In genomic region chr19:49676136-49676689, GRCh38 we compare ENCODE assay signal across 8 cellular contexts. TPM values are rescaled to one million over a fixed set of nuclear protein-coding genes. Genes with fewer than 3 reads are reported as not detected.
DNase-seq lines count a peak whose midpoint lies in the region; ATAC-seq, FAIRE-seq and TF ChIP-seq lines count a peak whose summit lies in the region.

No MANE protein-coding gene starts in this region.

- H3K9ac ChIP-seq in Karpas-422 (ENCODE audit: low read length) (peak overlapping the region; percentile 79), keratinocyte (ENCODE audit: control insufficient read depth, extremely low read depth, insufficient read depth, low read length) (peak overlapping the region; percentile 93)

- dilution Hi-C loops in keratinocyte (cut with MboI; ENCODE audit: extremely low pct_ligation_motif_present, low sequenced_read_pairs) = no loop called here

- H3K9me1 ChIP-seq in keratinocyte (ENCODE audit: control insufficient read depth, extremely low read depth, insufficient read depth, low read length) = no peaks in the 10 kb centered on the region

- peaks cover 4% of the 10 kb centered on the region; the same call in 1 of the 2 replicates for H3K36me3 ChIP-seq in Karpas-422 (ENCODE audit: insufficient read depth, low read length)
- H3K36me3 ChIP-seq in keratinocyte (ENCODE audit: control insufficient read depth in 2 of 2, extremely low read depth in 1 of 2, insufficient read depth in 2 of 2, low read length in 2 of 2) = peaks cover 7 to 9% of the 10 kb centered on the region in 2 experiments

- peak overlapping the region; percentile 97 for H3K4me3 Mint-ChIP-seq in central memory CD8-positive, alpha-beta T cell

- DNase-seq in DMS 273 (lab: John Stamatoyannopoulos, UW; ENCODE audit: unreplicated experiment) (peak; percentile 96), Karpas-422 (peak; percentile 96), RKO (ENCODE audit: low spot score) (peak; percentile 91), keratinocyte (ENCODE audit: low read depth, low spot score) (peak; percentile 88)
- DNase-seq in central memory CD8-positive, alpha-beta T cell (ENCODE audit: low spot score in 2 of 2) = no peak
- DNase-seq in stimulated activated CD4-positive, alpha-beta T cell treated with anti-CD3 and anti-CD28 coated beads, TNF-alpha, amount 100 ng/mL, for 4 hours (ENCODE audit: low read depth in 3 of 3) = peak in 2 of 3 experiments; percentile 26 to 33

- H3K4me1 Mint-ChIP-seq in central memory CD8-positive, alpha-beta T cell = peaks cover 48% of the 10 kb centered on the region

- H3K27me3 ChIP-seq in Karpas-422 (ENCODE audit: low read length) = no peaks in the 10 kb centered on the region
- H3K27me3 ChIP-seq in keratinocyte (ENCODE audit: control insufficient read depth, extremely low read depth, insufficient read depth, low read length) = no peaks in the 10 kb centered on the region

- H4K20me1 ChIP-seq in Karpas-422 (ENCODE audit: insufficient read depth, low read depth, low read length) = peaks cover 28% of the 10 kb centered on the region
- peaks cover 22% of the 10 kb centered on the region for H4K20me1 ChIP-seq in keratinocyte (ENCODE audit: control insufficient read depth, extremely low read depth, insufficient read depth, low read length)

- ATAC-seq in GM19467 (IDR thresholded peaks at IDR 0.05; ENCODE audit: unreplicated experiment) (peak; percentile 15), GM18861 (IDR thresholded peaks at IDR 0.05; ENCODE audit: unreplicated experiment) (no peak)
- no peak for ATAC-seq in central memory CD8-positive, alpha-beta T cell (replicated peaks; ENCODE audit: extremely low read depth, poor library complexity, severe bottlenecking)

- no peaks in the 10 kb centered on the region for H3K27me3 Mint-ChIP-seq in central memory CD8-positive, alpha-beta T cell

- peak; percentile 70 for FAIRE-seq in keratinocyte (lab: Jason Lieb, UNC)

- H2AFZ ChIP-seq in Karpas-422 (ENCODE audit: low read length) = no peak overlapping the region
- H2AFZ ChIP-seq in keratinocyte (ENCODE audit: control insufficient read depth, low read length) = peak overlapping the region; percentile 99

- no peaks in the 10 kb centered on the region for H3K9me2 ChIP-seq in Karpas-422 (replicated peaks; ENCODE audit: insufficient read depth, low read length)

- peak overlapping the region; percentile 99 for H3K27ac Mint-ChIP-seq in central memory CD8-positive, alpha-beta T cell (ENCODE audit: low read depth)

- no peaks in the 10 kb centered on the region for H3K9me3 Mint-ChIP-seq in central memory CD8-positive, alpha-beta T cell

- H3K4me1 ChIP-seq in Karpas-422 (ENCODE audit: low read length) (peaks cover 69% of the 10 kb centered on the region), keratinocyte (ENCODE audit: control insufficient read depth, extremely low read depth, insufficient read depth, low read length) (peaks cover 24% of the 10 kb centered on the region)

- peaks cover 21% of the 10 kb centered on the region for H3K36me3 Mint-ChIP-seq in central memory CD8-positive, alpha-beta T cell (ENCODE audit: insufficient read depth)

- H3K27ac ChIP-seq in Karpas-422 (ENCODE audit: low read length) (peak overlapping the region; percentile 89), keratinocyte (ENCODE audit: control insufficient read depth, insufficient read depth, low read length) (peak overlapping the region; percentile 99)

- TF ChIP-seq CTCF in keratinocyte (optimal IDR thresholded peaks at IDR 0.05 in 1 of 3, IDR thresholded peaks at IDR 0.05 in 1 of 3, conservative IDR thresholded peaks at IDR 0.05 in 1 of 3; ENCODE audit: extremely low read depth in 1 of 3, insufficient read depth in 2 of 3, low read length in 3 of 3) = no peak

- H3K79me2 ChIP-seq in Karpas-422 (ENCODE audit: low read length) (peaks cover 41% of the 10 kb centered on the region), keratinocyte (ENCODE audit: control insufficient read depth, insufficient read depth, low read length) (peaks cover 39% of the 10 kb centered on the region)

- H3K4me2 ChIP-seq in Karpas-422 (ENCODE audit: low read depth, low read length, poor library complexity, severe bottlenecking) (peak overlapping the region; percentile 79), keratinocyte (ENCODE audit: control insufficient read depth, extremely low read depth, insufficient read depth, low read depth, low read length) (peak overlapping the region; percentile 92)

- H3K4me3 ChIP-seq in Karpas-422 (ENCODE audit: low read length) = peak overlapping the region; percentile 74
- peak overlapping the region; percentile 36 to 80 (median 62) for H3K4me3 ChIP-seq in keratinocyte (ENCODE audit: control insufficient read depth in 2 of 3, extremely low read depth in 1 of 3, insufficient read depth in 2 of 3, low read depth in 1 of 3, low read length in 3 of 3)

- H3K9me3 ChIP-seq in Karpas-422 (ENCODE audit: low read length) (no peaks in the 10 kb centered on the region), keratinocyte (ENCODE audit: control insufficient read depth, low read depth, low read length) (no peaks in the 10 kb centered on the region)

RNA-seq across cellular contexts. Expression of gene PRMT1, which starts 0.9 kb away (rescaled TPM):
- total RNA-seq in Karpas-422 (2014; rRNA removed; shearing (Covaris generic); ENCODE audit: low replicate concordance) = 293 and 522 TPM in 2 replicates
- polyA plus RNA-seq in keratinocyte = 280 to 322 TPM (median 311 TPM) in 3 replicates
- polyA plus RNA-seq in keratinocyte (2011; ENCODE audit: low read depth) = 97.7 TPM
- 168 and 268 TPM in 2 replicates for polyA plus RNA-seq in keratinocyte (2011; cell fraction: cytosol; rRNA removed)
- polyA plus RNA-seq in keratinocyte (2011; cell fraction: nucleus; rRNA removed) = 208 and 239 TPM in 2 replicates
- polyA plus RNA-seq in keratinocyte (2012; ENCODE audit: low replicate concordance) = 115 and 304 TPM in 2 replicates
- polyA minus RNA-seq in keratinocyte = 318 to 388 TPM (median 332 TPM) in 3 replicates
- 282 TPM for polyA minus RNA-seq in keratinocyte (2011; cell fraction: cytosol; rRNA and poly(A)+ RNA removed)
- polyA minus RNA-seq in keratinocyte (2011; cell fraction: nucleus; rRNA and poly(A)+ RNA removed) = 100 and 103 TPM in 2 replicates

RNA-seq across cellular contexts. Expression of gene BCL2L12, which starts 10.5 kb away (rescaled TPM):
- total RNA-seq in Karpas-422 (2014; rRNA removed; shearing (Covaris generic); ENCODE audit: low replicate concordance) = 25.6 and 35.4 TPM in 2 replicates
- 11.8 to 14.8 TPM (median 14.0 TPM) in 3 replicates for polyA plus RNA-seq in keratinocyte
- 5.7 TPM for polyA plus RNA-seq in keratinocyte (2011; ENCODE audit: low read depth)
- polyA plus RNA-seq in keratinocyte (2011; cell fraction: cytosol; rRNA removed) = 8.3 and 18.8 TPM in 2 replicates
- polyA plus RNA-seq in keratinocyte (2011; cell fraction: nucleus; rRNA removed) = 7.1 and 10.2 TPM in 2 replicates
- 13.1 and 32.0 TPM in 2 replicates for polyA plus RNA-seq in keratinocyte (2012; ENCODE audit: low replicate concordance)
- 4.2 to 19.2 TPM (median 6.9 TPM) in 3 replicates for polyA minus RNA-seq in keratinocyte
- polyA minus RNA-seq in keratinocyte (2011; cell fraction: cytosol; rRNA and poly(A)+ RNA removed) = 13.2 TPM
- polyA minus RNA-seq in keratinocyte (2011; cell fraction: nucleus; rRNA and poly(A)+ RNA removed) = 3.3 and 6.4 TPM in 2 replicates

RNA-seq across cellular contexts. Expression of gene IRF3, which starts 10.6 kb away (rescaled TPM):
- 78.2 and 293 TPM in 2 replicates for total RNA-seq in Karpas-422 (2014; rRNA removed; shearing (Covaris generic); ENCODE audit: low replicate concordance)
- 50.4 to 67.5 TPM (median 57.7 TPM) in 3 replicates for polyA plus RNA-seq in keratinocyte
- polyA plus RNA-seq in keratinocyte (2011; ENCODE audit: low read depth) = 24.7 TPM
- 35.2 and 52.0 TPM in 2 replicates for polyA plus RNA-seq in keratinocyte (2011; cell fraction: cytosol; rRNA removed)
- polyA plus RNA-seq in keratinocyte (2011; cell fraction: nucleus; rRNA removed) = 138 and 175 TPM in 2 replicates
- polyA plus RNA-seq in keratinocyte (2012; ENCODE audit: low replicate concordance) = 69.0 and 102 TPM in 2 replicates
- 35.3 to 109 TPM (median 44.3 TPM) in 3 replicates for polyA minus RNA-seq in keratinocyte
- 76.5 TPM for polyA minus RNA-seq in keratinocyte (2011; cell fraction: cytosol; rRNA and poly(A)+ RNA removed)
- 36.6 and 42.7 TPM in 2 replicates for polyA minus RNA-seq in keratinocyte (2011; cell fraction: nucleus; rRNA and poly(A)+ RNA removed)

RNA-seq across cellular contexts. Expression of gene ADM5, which starts 13.2 kb away (rescaled TPM):
- total RNA-seq in Karpas-422 (2014; rRNA removed; shearing (Covaris generic); ENCODE audit: low replicate concordance) = 4.0 and 12.0 TPM in 2 replicates
- polyA plus RNA-seq in keratinocyte = 0.73 to 0.76 TPM (median 0.73 TPM) in 3 replicates
- 0.20 TPM for polyA plus RNA-seq in keratinocyte (2011; ENCODE audit: low read depth)
- 0.21 and 0.30 TPM in 2 replicates for polyA plus RNA-seq in keratinocyte (2011; cell fraction: cytosol; rRNA removed)
- 4.2 and 7.9 TPM in 2 replicates for polyA plus RNA-seq in keratinocyte (2011; cell fraction: nucleus; rRNA removed)
- polyA plus RNA-seq in keratinocyte (2012; ENCODE audit: low replicate concordance) = 0.68 and 1.4 TPM in 2 replicates
- polyA minus RNA-seq in keratinocyte = 0.36 to 1.8 TPM (median 0.54 TPM) in 3 replicates
- polyA minus RNA-seq in keratinocyte (2011; cell fraction: cytosol; rRNA and poly(A)+ RNA removed) = not detected
- polyA minus RNA-seq in keratinocyte (2011; cell fraction: nucleus; rRNA and poly(A)+ RNA removed) = 1.4 and 1.6 TPM in 2 replicates

RNA-seq across cellular contexts. Expression of gene CPT1C, which starts 14.7 kb away (rescaled TPM):
- total RNA-seq in Karpas-422 (2014; rRNA removed; shearing (Covaris generic); ENCODE audit: low replicate concordance) = 0.26 and 1.3 TPM in 2 replicates
- 0.39 to 0.49 TPM (median 0.41 TPM) in 3 replicates for polyA plus RNA-seq in keratinocyte
- polyA plus RNA-seq in keratinocyte (2011; ENCODE audit: low read depth) = 0.25 TPM
- 0.09 and 0.10 TPM in 2 replicates for polyA plus RNA-seq in keratinocyte (2011; cell fraction: cytosol; rRNA removed)
- 0.91 and 1.1 TPM in 2 replicates for polyA plus RNA-seq in keratinocyte (2011; cell fraction: nucleus; rRNA removed)
- polyA plus RNA-seq in keratinocyte (2012; ENCODE audit: low replicate concordance) = 0.55 and 1.8 TPM in 2 replicates
- polyA minus RNA-seq in keratinocyte = 0.07 to 1.3 TPM (median 0.85 TPM) in 3 replicates
- polyA minus RNA-seq in keratinocyte (2011; cell fraction: cytosol; rRNA and poly(A)+ RNA removed) = not detected
- polyA minus RNA-seq in keratinocyte (2011; cell fraction: nucleus; rRNA and poly(A)+ RNA removed) = 0.32 TPM in 1 of 2 replicates, not detected in the other

Comparison
In these comparisons a context has a peak if more than half of its experiments do, and no peak if none do; other contexts are left out.
1. DNase-seq: peak in DMS 273 (single experiment), Karpas-422 (single experiment), RKO (single experiment), keratinocyte (single experiment) and stimulated activated CD4-positive, alpha-beta T cell treated with anti-CD3 and anti-CD28 coated beads, TNF-alpha, amount 100 ng/mL, for 4 hours (2 of 3); none in central memory CD8-positive, alpha-beta T cell (0 of 2).